17 cellular contexts compared by ENCODE assay signal in genomic region chr14:52937306-52937705, GRCh38.
"Had no signal": no experiment of that assay in that cellular context is flagged by ENCODE, and none has a peak within 500 bp of the region (broad histone marks: within the 10 kb centered on the region; RNA-seq: fewer than 3 reads in every experiment).

No MANE protein-coding gene starts in this region.

- H3K27ac Mint-ChIP-seq: activated CD4-positive, alpha-beta T cell treated with anti-CD3 and anti-CD28 coated beads for 36 hours; activated naive CD4-positive, alpha-beta T cell treated with anti-CD3 and anti-CD28 coated beads for 36 hours; effector memory CD8-positive, alpha-beta T cell; memory B cell; stimulated activated memory B cell treated with anti-CD40 and anti-IgM and Interleukin-4, amounts not matched to agents 10 μg/mL and 1 μg/mL and 100 μg/mL, for 72 hours; type B pancreatic cell had no signal

- H3K4me2 ChIP-seq: SK-N-SH had no signal

- H3K4me3 Mint-ChIP-seq: activated CD4-positive, alpha-beta T cell treated with anti-CD3 and anti-CD28 coated beads for 36 hours; activated naive CD4-positive, alpha-beta T cell treated with anti-CD3 and anti-CD28 coated beads for 36 hours; effector memory CD8-positive, alpha-beta T cell; memory B cell; nephron progenitor cell; stimulated activated memory B cell treated with anti-CD40 and anti-IgM and Interleukin-4, amounts not matched to agents 10 μg/mL and 1 μg/mL and 100 μg/mL, for 72 hours; type B pancreatic cell had no signal

- H3K9me3 Mint-ChIP-seq: activated naive CD4-positive, alpha-beta T cell treated with anti-CD3 and anti-CD28 coated beads for 36 hours; effector memory CD8-positive, alpha-beta T cell; memory B cell; nephron progenitor cell; stimulated activated memory B cell treated with anti-CD40 and anti-IgM and Interleukin-4, amounts not matched to agents 10 μg/mL and 1 μg/mL and 100 μg/mL, for 72 hours; type B pancreatic cell had no signal

- ATAC-seq: activated CD4-positive, alpha-beta T cell treated with anti-CD3 and anti-CD28 coated beads for 36 hours; effector memory CD8-positive, alpha-beta T cell; left cardiac atrium; pancreas; stimulated activated memory B cell treated with anti-CD40 and anti-IgM and Interleukin-4, amounts not matched to agents 10 μg/mL and 1 μg/mL and 100 μg/mL, for 72 hours had no signal

- FAIRE-seq: pancreas had no signal

- H3K36me3 Mint-ChIP-seq: memory B cell; stimulated activated memory B cell treated with anti-CD40 and anti-IgM and Interleukin-4, amounts not matched to agents 10 μg/mL and 1 μg/mL and 100 μg/mL, for 72 hours had no signal

- H3K36me3 ChIP-seq: pancreas, right atrium auricular region had no signal

- H3K9me3 ChIP-seq: pancreas, right atrium auricular region, SK-N-SH had no signal

- H3K4me1 Mint-ChIP-seq: activated CD4-positive, alpha-beta T cell treated with anti-CD3 and anti-CD28 coated beads for 36 hours; memory B cell; stimulated activated memory B cell treated with anti-CD40 and anti-IgM and Interleukin-4, amounts not matched to agents 10 μg/mL and 1 μg/mL and 100 μg/mL, for 72 hours had no signal

- H3K27ac ChIP-seq: epithelial cell of prostate, pancreas, right atrium auricular region, VCaP had no signal

- H3K4me3 ChIP-seq: pancreas, right atrium auricular region had no signal

- DNase-seq: activated CD4-positive, alpha-beta T cell treated with anti-CD3 and anti-CD28 coated beads for 36 hours; activated CD8-positive, alpha-beta memory T cell treated with anti-CD3 and anti-CD28 coated beads for 24 hours; activated naive CD4-positive, alpha-beta T cell treated with anti-CD3 and anti-CD28 coated beads for 36 hours; caudate nucleus; effector memory CD8-positive, alpha-beta T cell; hypothalamus; left cardiac atrium; nephron progenitor cell; pancreas; SK-N-SH; T-helper 1 cell had no signal

- H3K27me3 Mint-ChIP-seq: type B pancreatic cell had no signal

- H3K27me3 ChIP-seq: pancreas, right atrium auricular region had no signal

- H3K9ac ChIP-seq: SK-N-SH had no signal
